In the genomic region with DNA sequence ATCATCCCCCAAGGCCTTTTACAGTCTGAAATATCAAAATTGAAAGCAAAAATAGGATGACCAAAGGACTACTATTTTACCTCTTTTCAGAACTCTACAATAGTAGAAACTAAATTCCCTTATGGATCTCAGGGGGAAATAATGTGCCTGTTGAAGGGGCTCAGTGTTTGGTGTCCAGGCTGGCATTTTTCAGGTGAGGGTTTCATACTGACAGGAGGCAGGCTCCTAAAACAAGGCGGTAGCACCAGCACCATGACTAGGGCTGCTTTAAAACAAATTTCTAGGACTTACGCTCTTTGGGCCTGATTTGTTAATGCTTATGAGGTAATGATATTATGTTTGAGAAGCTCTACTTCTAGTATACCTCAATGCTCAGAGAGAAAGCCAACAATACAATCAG, we compare ENCODE assay signal across 15 cellular contexts.
"Had no signal": no experiment of that assay in that cellular context is flagged by ENCODE, and none has a peak within 500 bp of the region (broad histone marks: within the 10 kb centered on the region; RNA-seq: fewer than 3 reads in every experiment).

No MANE protein-coding gene starts in this region.

- H3K4me1 Mint-ChIP-seq: neural crest cell had no signal

- H3K4me3 Mint-ChIP-seq: neural crest cell had no signal

- DNase-seq: activated CD4-positive, alpha-beta T cell treated with anti-CD3 and anti-CD28 coated beads for 1 hour; activated naive CD4-positive, alpha-beta T cell; amniotic stem cell; body of pancreas; central memory CD4-positive, alpha-beta T cell; cortex of kidney; effector CD8-positive, alpha-beta T cell; islet precursor cell; left lung; pancreas; stimulated activated CD4-positive, alpha-beta T cell treated with anti-CD3 and anti-CD28 coated beads, Interleukin-4, amount 100 ng/mL, for 24 hours; T-helper 9 cell; thyroid gland; uterus had no signal

- ATAC-seq: body of pancreas, left lung, pancreas had no signal

- H3K9me3 Mint-ChIP-seq: neural crest cell had no signal
